ENCODE assay signal across 8 cellular contexts in genomic region chr4:37453361-37454262, GRCh38.
DNase-seq lines count a peak whose midpoint lies in the region; ATAC-seq and TF ChIP-seq lines count a peak whose summit lies in the region.

No MANE protein-coding gene starts in this region.

- peak overlapping the region; percentile 69 for H3K4me3 Mint-ChIP-seq in activated naive CD4-positive, alpha-beta T cell treated with anti-CD3 and anti-CD28 coated beads for 36 hours
- peak overlapping the region; percentile 85 for H3K4me3 Mint-ChIP-seq in glutamatergic neuron (ENCODE audit: unreplicated experiment)

- peaks cover 9% of the 10 kb centered on the region for H3K4me1 Mint-ChIP-seq in activated naive CD4-positive, alpha-beta T cell treated with anti-CD3 and anti-CD28 coated beads for 36 hours (ENCODE audit: low read depth)
- H3K4me1 Mint-ChIP-seq in glutamatergic neuron (ENCODE audit: low read depth, unreplicated experiment), result peaks cover 4% of the 10 kb centered on the region

- H3K36me3 ChIP-seq in neutrophil, result no peaks in the 10 kb centered on the region
- no peaks in the 10 kb centered on the region for H3K36me3 ChIP-seq in tibial artery

- H3K27ac Mint-ChIP-seq in activated naive CD4-positive, alpha-beta T cell treated with anti-CD3 and anti-CD28 coated beads for 36 hours, result no peak overlapping the region
- H3K27ac Mint-ChIP-seq in glutamatergic neuron (ENCODE audit: unreplicated experiment), result no peak overlapping the region

- H3K27me3 ChIP-seq in neutrophil (peaks cover 100% of the 10 kb centered on the region), tibial artery (peaks cover 0 to 50% of the 10 kb centered on the region in 2 donors)

- H3K27ac ChIP-seq in neutrophil (no peak overlapping the region), tibial artery (no peak overlapping the region)

- H3K9me3 ChIP-seq in neutrophil, result no peaks in the 10 kb centered on the region
- no peaks in the 10 kb centered on the region for H3K9me3 ChIP-seq in tibial artery

- peak overlapping the region; percentile 41 to 56 for H3K4me3 ChIP-seq in neutrophil (ENCODE audit: low read depth in 1 of 2, low read length in 1 of 2)
- peak overlapping the region; percentile 39 to 53 for H3K4me3 ChIP-seq in tibial artery

- H3K27me3 Mint-ChIP-seq in activated naive CD4-positive, alpha-beta T cell treated with anti-CD3 and anti-CD28 coated beads for 36 hours (ENCODE audit: low read depth), result peaks cover 46% of the 10 kb centered on the region
- no peaks in the 10 kb centered on the region for H3K27me3 Mint-ChIP-seq in glutamatergic neuron (ENCODE audit: unreplicated experiment)

- H3K36me3 Mint-ChIP-seq in activated naive CD4-positive, alpha-beta T cell treated with anti-CD3 and anti-CD28 coated beads for 36 hours (ENCODE audit: low read depth), result no peaks in the 10 kb centered on the region
- no peaks in the 10 kb centered on the region for H3K36me3 Mint-ChIP-seq in glutamatergic neuron (ENCODE audit: unreplicated experiment)

- peak; percentile 22 for DNase-seq in NCI-H2107 treated with DMSO at 0.1 percent for 48 hours (lab: John Stamatoyannopoulos, UW; ENCODE audit: unreplicated experiment)
- no peak for DNase-seq in NCI-H2107 (lab: John Stamatoyannopoulos, UW)
- DNase-seq in OCI-M2 (lab: John Stamatoyannopoulos, UW; ENCODE audit: unreplicated experiment), result peak; percentile 58
- DNase-seq in activated naive CD4-positive, alpha-beta T cell treated with anti-CD3 and anti-CD28 coated beads for 36 hours, result peak; percentile 55
- DNase-seq in glutamatergic neuron, result peak; percentile 79
- peak; percentile 30 to 64 for DNase-seq in tibial artery

- H3K4me1 ChIP-seq in neutrophil (ENCODE audit: control insufficient read depth in 1 of 2, insufficient read depth in 1 of 2, low read depth in 1 of 2, low read length in 1 of 2) (peaks cover 8 to 12% of the 10 kb centered on the region in 2 experiments), tibial artery (peaks cover 0 to 15% (median 11%) of the 10 kb centered on the region in 4 donors)

- H3K9me3 Mint-ChIP-seq in activated naive CD4-positive, alpha-beta T cell treated with anti-CD3 and anti-CD28 coated beads for 36 hours, result no peaks in the 10 kb centered on the region
- no peaks in the 10 kb centered on the region for H3K9me3 Mint-ChIP-seq in glutamatergic neuron (ENCODE audit: unreplicated experiment)

- CTCF ChIA-PET in activated naive CD4-positive, alpha-beta T cell treated with anti-CD3 and anti-CD28 coated beads for 36 hours (lab: Charles Lee), result interaction anchor here (0.6 to 4.3 kb wide), 15 partner anchors 8 to 320 kb away, joined by 3 to 63 read pairs (median 3); no protein-coding TSS in a partner anchor

- TF ChIP-seq CTCF in glutamatergic neuron (IDR thresholded peaks at IDR 0.05; ENCODE audit: partially characterized antibody, unreplicated experiment) (no peak), neutrophil (IDR thresholded peaks at IDR 0.05) (no peak), tibial artery (IDR thresholded peaks at IDR 0.05) (no peak)

- intact Hi-C loops in activated naive CD4-positive, alpha-beta T cell treated with anti-CD3 and anti-CD28 coated beads for 36 hours (cut with micrococcal nuclease), result loop anchor here (1.0 to 2.0 kb wide), 8 partner anchors 113 to 581 kb away; partner anchors contain the start of genes RELL1 and TBC1D1
- intact Hi-C loops in tibial artery (cut with DNase I; ENCODE audit: low total_unique reads), result no loop called here

- peak; percentile 65 for ATAC-seq in HG03103 (IDR thresholded peaks at IDR 0.05; ENCODE audit: low read depth, unreplicated experiment)
